In genomic region chr14:100030441-100031153, GRCh38 we compare ENCODE assay signal across 13 cellular contexts. TPM values are rescaled to one million over a fixed set of nuclear protein-coding genes. Genes with fewer than 3 reads are reported as not detected.
DNase-seq lines count a peak whose midpoint lies in the region; ATAC-seq, FAIRE-seq and TF ChIP-seq lines count a peak whose summit lies in the region.
"Had no signal": no experiment of that assay in that cellular context is flagged by ENCODE, and none has a peak within 500 bp of the region (broad histone marks: within the 10 kb centered on the region; RNA-seq: fewer than 3 reads in every experiment).

No MANE protein-coding gene starts in this region.

- 70 to 76% methylated on average over 7 of the region's 7 CpGs for WGBS in tibial nerve, 2 donors

- H3K27me3 Mint-ChIP-seq in CD8-positive, alpha-beta T cell (ENCODE audit: low read depth), result no peaks in the 10 kb centered on the region
- H3K27me3 Mint-ChIP-seq: activated CD8-positive, alpha-beta memory T cell treated with anti-CD3 and anti-CD28 coated beads, Interleukin-2, amount 10 ng/mL, durations not matched to agents 7 days and 5 days; dendritic cell treated with granulocyte-macrophage colony-stimulating factor and Interleukin-4, amounts not matched to agents 40 ng/mL and 50 ng/mL, for 4 days had no signal

- no peaks in the 10 kb centered on the region for H3K4me1 Mint-ChIP-seq in CD8-positive, alpha-beta T cell (ENCODE audit: low read depth)

- CTCF ChIA-PET in CD8-positive, alpha-beta T cell (lab: Charles Lee), result interaction anchor here (0.6 kb wide), 1 partner anchor 158 kb away, joined by 3 read pairs; no protein-coding TSS in a partner anchor

- FAIRE-seq in GM12892 (lab: Jason Lieb, UNC), result no peak
- FAIRE-seq: G401.6 had no signal

- H3K9me3 ChIP-seq in CD8-positive, alpha-beta T cell (ENCODE audit: low read length), result no peaks in the 10 kb centered on the region
- H3K9me3 ChIP-seq in tibial nerve, result no peaks in the 10 kb centered on the region

- TF ChIP-seq POLR2A in tibial nerve (IDR thresholded peaks at IDR 0.05) (no peak), GM12892 (IDR thresholded peaks at IDR 0.05; ENCODE audit: low read depth, low read length) (no peak)

- TF ChIP-seq EP300 in tibial nerve (IDR thresholded peaks at IDR 0.05), result no peak

- no peaks in the 10 kb centered on the region for H3K9me3 Mint-ChIP-seq in CD8-positive, alpha-beta T cell
- H3K9me3 Mint-ChIP-seq: dendritic cell treated with granulocyte-macrophage colony-stimulating factor and Interleukin-4, amounts not matched to agents 40 ng/mL and 50 ng/mL, for 4 days had no signal

- H3K4me1 ChIP-seq in CD8-positive, alpha-beta T cell (ENCODE audit: insufficient read depth, low read length), result no peaks in the 10 kb centered on the region
- H3K4me1 ChIP-seq in tibial nerve, result peaks cover 0 to 29% (median 15%) of the 10 kb centered on the region in 4 donors

- no peaks in the 10 kb centered on the region for H3K36me3 ChIP-seq in CD8-positive, alpha-beta T cell (ENCODE audit: insufficient read depth, low read length)
- H3K36me3 ChIP-seq in tibial nerve, result no peaks in the 10 kb centered on the region

- POLR2A ChIA-PET in CD8-positive, alpha-beta T cell (lab: Charles Lee), result no interaction called here

- peak; percentile 48 for DNase-seq in H4 (ENCODE audit: low spot score)
- DNase-seq in amniotic epithelial cell (ENCODE audit: low read depth), result peak; percentile 93
- peak; percentile 57 for DNase-seq in glomerular visceral epithelial cell (ENCODE audit: extremely low spot score)
- no peak for DNase-seq in CD8-positive, alpha-beta T cell
- DNase-seq in tibial nerve (ENCODE audit: low spot score in 2 of 2), result no peak
- DNase-seq in NCI-H1105 (lab: John Stamatoyannopoulos, UW), result no peak
- DNase-seq in GM12892 (ENCODE audit: insufficient read length), result no peak
- DNase-seq: activated CD8-positive, alpha-beta memory T cell treated with anti-CD3 and anti-CD28 coated beads, Interleukin-2, amount 10 ng/mL, durations not matched to agents 7 days and 5 days; NCI-H1436 treated with DMSO at 0.1 percent for 48 hours had no signal

- no peaks in the 10 kb centered on the region for H3K36me3 Mint-ChIP-seq in CD8-positive, alpha-beta T cell
- H3K36me3 Mint-ChIP-seq: activated CD8-positive, alpha-beta memory T cell treated with anti-CD3 and anti-CD28 coated beads, Interleukin-2, amount 10 ng/mL, durations not matched to agents 7 days and 5 days had no signal

- intact Hi-C loops in CD8-positive, alpha-beta T cell (cut with DNase I, micrococcal nuclease), result no loop called here

- H3K4me3 ChIP-seq in skin epidermis (no peak overlapping the region), tibial nerve (no peak overlapping the region)
- no peak overlapping the region for H3K4me3 ChIP-seq in CD8-positive, alpha-beta T cell (ENCODE audit: low read depth, low read length)

- no peak overlapping the region for H3K4me3 Mint-ChIP-seq in CD8-positive, alpha-beta T cell
- H3K4me3 Mint-ChIP-seq: activated CD8-positive, alpha-beta memory T cell treated with anti-CD3 and anti-CD28 coated beads, Interleukin-2, amount 10 ng/mL, durations not matched to agents 7 days and 5 days; dendritic cell treated with granulocyte-macrophage colony-stimulating factor and Interleukin-4, amounts not matched to agents 40 ng/mL and 50 ng/mL, for 4 days had no signal

- H3K27ac ChIP-seq in skin epidermis (peak overlapping the region in 15 of 21 experiments; percentile 6 to 75 (median 41)), tibial nerve (peak overlapping the region in 1 of 4 donors; percentile 27)
- no peak overlapping the region for H3K27ac ChIP-seq in CD8-positive, alpha-beta T cell (ENCODE audit: low read depth, low read length)
- H3K27ac ChIP-seq: SK-N-MC had no signal

- H3K27ac Mint-ChIP-seq in CD8-positive, alpha-beta T cell, result no peak overlapping the region
- H3K27ac Mint-ChIP-seq: activated CD8-positive, alpha-beta memory T cell treated with anti-CD3 and anti-CD28 coated beads, Interleukin-2, amount 10 ng/mL, durations not matched to agents 7 days and 5 days had no signal

- TF ChIP-seq CTCF in CD8-positive, alpha-beta T cell (IDR thresholded peaks at IDR 0.05), result no peak
- no peak for TF ChIP-seq CTCF in tibial nerve (IDR thresholded peaks at IDR 0.05)

- no peak for ATAC-seq in CD8-positive, alpha-beta T cell
- ATAC-seq: activated CD8-positive, alpha-beta memory T cell treated with anti-CD3 and anti-CD28 coated beads, Interleukin-2, amount 10 ng/mL, durations not matched to agents 7 days and 5 days had no signal

- H3K27me3 ChIP-seq in CD8-positive, alpha-beta T cell (ENCODE audit: insufficient read depth, low read length), result no peaks in the 10 kb centered on the region
- H3K27me3 ChIP-seq in tibial nerve, result no peaks in the 10 kb centered on the region

RNA-seq across cellular contexts. Expression of gene EVL, which starts 34.6 kb away (rescaled TPM):
- total RNA-seq in H4 (2014; rRNA removed; shearing (Covaris generic)), result 13.0 and 13.1 TPM in 2 replicates
- 100 to 1,000 TPM; 573 to 578 TPM for total RNA-seq in CD8-positive, alpha-beta T cell
- total RNA-seq in tibial nerve, result 10 to 100 TPM; 42.6 to 94.6 (median 59.8) TPM
- polyA plus RNA-seq in GM12892 (2012; ENCODE audit: missing spikeins), result 149 TPM

Comparison
In these comparisons a context has a peak if more than half of its experiments do, and no peak if none do; other contexts are left out.
1. DNase-seq: peak in H4 (single experiment), amniotic epithelial cell (single experiment) and glomerular visceral epithelial cell (single experiment); none in CD8-positive, alpha-beta T cell (0 of 7), tibial nerve (0 of 2), NCI-H1105 (single experiment) and GM12892 (single experiment).
2. RNA of gene EVL, which starts 34.6 kb away (total RNA-seq): 573 to 578 TPM in CD8-positive, alpha-beta T cell; 42.6 to 94.6 TPM in tibial nerve and 13.0 to 13.1 TPM in H4; every median in the first group is over 4 times any median in the second.